In the genomic region with DNA sequence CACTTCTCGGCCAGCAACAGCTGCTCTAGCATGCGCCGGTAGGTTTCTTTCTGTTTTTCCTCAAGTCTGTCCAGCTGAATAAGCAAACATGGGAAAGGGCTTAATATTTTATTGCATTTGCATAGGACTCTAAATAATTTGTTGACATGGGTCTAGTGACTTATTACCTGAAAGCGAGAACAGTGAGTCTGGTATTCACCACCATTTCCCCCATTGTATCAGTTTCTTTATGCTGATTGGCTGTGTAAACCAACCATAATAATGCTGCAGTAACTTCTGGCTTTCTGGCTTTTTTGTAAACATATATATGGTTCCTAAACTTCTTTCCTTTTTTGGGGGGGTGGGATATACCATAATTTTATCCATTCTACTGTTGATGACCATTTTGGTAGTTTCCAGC, we compare ENCODE assay signal across 21 cellular contexts.
"Had no signal": no experiment of that assay in that cellular context is flagged by ENCODE, and none has a peak within 500 bp of the region (broad histone marks: within the 10 kb centered on the region; RNA-seq: fewer than 3 reads in every experiment).

No MANE protein-coding gene starts in this region.

- H3K4me1 ChIP-seq: gastrocnemius medialis had no signal

- H3K4me3 ChIP-seq: gastrocnemius medialis, lower lobe of right lung, right atrium auricular region, smooth muscle cell, thyroid gland had no signal

- H3K9me3 Mint-ChIP-seq: effector memory CD8-positive, alpha-beta T cell; natural killer cell; neural crest cell had no signal

- DNase-seq: cortex of kidney; effector memory CD8-positive, alpha-beta T cell; foreskin fibroblast; gastrocnemius medialis; head of caudate nucleus; left ventricle myocardium superior; lower lobe of right lung; natural killer cell; stimulated activated CD4-positive, alpha-beta T cell treated with anti-CD3 and anti-CD28 coated beads, Interleukin-12 subunit alpha, Interleukin-12 subunit beta, amount 100 ng/mL, for 4 hours; stimulated activated CD4-positive, alpha-beta T cell treated with anti-CD3 and anti-CD28 coated beads, Interleukin-1b, Interleukin-23, amount 100 ng/mL, for 48 hours; stimulated activated CD4-positive, alpha-beta T cell treated with anti-CD3 and anti-CD28 coated beads, Interleukin-4, amount 100 ng/mL, for 1 hour; stimulated activated CD8-positive, alpha-beta memory T cell treated with anti-CD3 and anti-CD28 coated beads, Interleukin-4, amount 100 ng/mL, for 48 hours; stimulated activated naive CD4-positive, alpha-beta T cell; stimulated activated naive CD8-positive, alpha-beta T cell treated with anti-CD3 and anti-CD28 coated beads, Interleukin-15, amount 100 ng/mL, for 72 hours; thyroid gland had no signal

- H3K27me3 ChIP-seq: gastrocnemius medialis, right atrium auricular region, thyroid gland had no signal

- H3K36me3 Mint-ChIP-seq: natural killer cell, type B pancreatic cell had no signal

- H3K9me3 ChIP-seq: gastrocnemius medialis, lower lobe of right lung, right atrium auricular region, thyroid gland had no signal

- H3K4me3 Mint-ChIP-seq: effector memory CD8-positive, alpha-beta T cell; natural killer cell; neural crest cell; stimulated activated naive CD8-positive, alpha-beta T cell treated with anti-CD3 and anti-CD28 coated beads, Interleukin-15, amount 100 ng/mL, for 72 hours; type B pancreatic cell had no signal

- H3K27me3 Mint-ChIP-seq: progenitor cell of endocrine pancreas, type B pancreatic cell had no signal

- H3K9ac ChIP-seq: parathyroid adenoma had no signal

- H3K36me3 ChIP-seq: thyroid gland had no signal

- H3K27ac ChIP-seq: gastrocnemius medialis, lower lobe of right lung, parathyroid adenoma, right atrium auricular region, thyroid gland had no signal

- H3K27ac Mint-ChIP-seq: effector memory CD8-positive, alpha-beta T cell; natural killer cell; progenitor cell of endocrine pancreas; stimulated activated naive CD8-positive, alpha-beta T cell treated with anti-CD3 and anti-CD28 coated beads, Interleukin-15, amount 100 ng/mL, for 72 hours; type B pancreatic cell had no signal

- H3K4me1 Mint-ChIP-seq: natural killer cell had no signal
